ENCODE assay signal across 19 cellular contexts in the genomic region with DNA sequence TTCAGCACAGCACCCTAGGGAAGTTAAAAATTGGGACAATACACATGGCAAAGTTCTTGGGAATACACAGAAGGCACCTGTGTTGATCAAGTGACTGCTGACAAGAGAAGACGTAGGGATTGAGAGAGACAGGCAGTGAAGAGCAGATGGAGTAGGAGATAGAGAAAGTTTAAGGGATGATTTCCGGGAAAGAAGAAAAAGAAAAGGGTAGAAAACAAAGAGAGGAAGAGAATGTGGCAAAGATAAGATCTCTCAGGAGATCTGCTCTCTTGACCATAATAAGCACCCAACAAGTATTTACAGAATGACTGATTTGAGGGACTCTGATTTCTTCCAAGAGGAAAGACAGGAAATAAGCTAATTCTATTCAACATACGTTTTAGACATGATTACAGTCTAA. TPM values are rescaled to one million over a fixed set of nuclear protein-coding genes. Genes with fewer than 3 reads are reported as not detected.
A peak's percentile ranks its signal among the peaks of the same experiment; 100 is the strongest.
DNase-seq lines count a peak whose midpoint lies in the region; ATAC-seq and TF ChIP-seq lines count a peak whose summit lies in the region.
"Had no signal": no experiment of that assay in that cellular context is flagged by ENCODE, and none has a peak within 500 bp of the region (broad histone marks: within the 10 kb centered on the region; RNA-seq: fewer than 3 reads in every experiment).

No MANE protein-coding gene starts in this region.

- no peak for TF ChIP-seq CTCF in mammary epithelial cell (conservative IDR thresholded peaks at IDR 0.05 in 1 of 2, IDR thresholded peaks at IDR 0.05 in 1 of 2; ENCODE audit: extremely low read depth in 1 of 2, insufficient read depth in 1 of 2, low read depth in 1 of 2, low read length in 2 of 2)

- H3K4me3 Mint-ChIP-seq in activated naive CD4-positive, alpha-beta T cell treated with anti-CD3 and anti-CD28 coated beads, Interleukin-2, amount 50 U/mL, for 24 hours, result peak overlapping the region; percentile 2
- no peak overlapping the region for H3K4me3 Mint-ChIP-seq in activated naive CD4-positive, alpha-beta T cell treated with anti-CD3 and anti-CD28 coated beads for 36 hours

- dilution Hi-C loops in mammary epithelial cell (cut with HindIII; ENCODE audit: low sequenced_read_pairs), result no loop called here

- H3K4me1 ChIP-seq in mammary epithelial cell (ENCODE audit: insufficient read depth, low read length) (peaks cover 55% of the 10 kb centered on the region), subcutaneous abdominal adipose tissue (ENCODE audit: control insufficient read depth in 5 of 5, insufficient read depth in 5 of 5, low read length in 5 of 5) (peaks cover 0 to 21% (median 9%) of the 10 kb centered on the region in 5 donors)

- in situ Hi-C loops in mammary epithelial cell (cut with MboI; ENCODE audit: low sequenced_read_pairs in 2 of 2), result no loop called here

- H3K9ac ChIP-seq in mammary epithelial cell (ENCODE audit: insufficient read depth, low read length) (no peak overlapping the region), subcutaneous abdominal adipose tissue (ENCODE audit: low read length in 5 of 5) (no peak overlapping the region)

- peaks cover 68% of the 10 kb centered on the region for H3K4me1 Mint-ChIP-seq in activated naive CD4-positive, alpha-beta T cell treated with anti-CD3 and anti-CD28 coated beads, Interleukin-2, amount 50 U/mL, for 24 hours
- peaks cover 55% of the 10 kb centered on the region for H3K4me1 Mint-ChIP-seq in activated naive CD4-positive, alpha-beta T cell treated with anti-CD3 and anti-CD28 coated beads for 36 hours (ENCODE audit: low read depth)

- CTCF ChIA-PET in activated naive CD4-positive, alpha-beta T cell treated with anti-CD3 and anti-CD28 coated beads for 36 hours (lab: Charles Lee), result interaction anchor here (0.8 to 1.9 kb wide), 3 partner anchors 15 to 28 kb away, joined by 3 to 12 read pairs (median 5); a partner anchor contains a TSS
- CTCF ChIA-PET in mammary epithelial cell (lab: Charles Lee; ENCODE audit: low non-redundant PET), result no interaction called here

- no peaks in the 10 kb centered on the region for H4K20me1 ChIP-seq in mammary epithelial cell (ENCODE audit: insufficient read depth, low read length)

- H2AFZ ChIP-seq in mammary epithelial cell (ENCODE audit: low read depth, low read length), result peak overlapping the region; percentile 41

- H3K9me3 Mint-ChIP-seq in activated naive CD4-positive, alpha-beta T cell treated with anti-CD3 and anti-CD28 coated beads, Interleukin-2, amount 50 U/mL, for 24 hours, result no peaks in the 10 kb centered on the region
- no peaks in the 10 kb centered on the region for H3K9me3 Mint-ChIP-seq in activated naive CD4-positive, alpha-beta T cell treated with anti-CD3 and anti-CD28 coated beads for 36 hours
- H3K9me3 Mint-ChIP-seq: activated T-cell treated with anti-CD3 and anti-CD28 coated beads, Interleukin-2, amount 50 U/mL, for 72 hours; CD4-positive, alpha-beta T cell had no signal

- no peak overlapping the region for H3K4me2 ChIP-seq in mammary epithelial cell (ENCODE audit: insufficient read depth, low read depth, low read length)

- peak overlapping the region; percentile 20 for H3K27ac Mint-ChIP-seq in activated naive CD4-positive, alpha-beta T cell treated with anti-CD3 and anti-CD28 coated beads, Interleukin-2, amount 50 U/mL, for 24 hours
- H3K27ac Mint-ChIP-seq in activated naive CD4-positive, alpha-beta T cell treated with anti-CD3 and anti-CD28 coated beads for 36 hours, result no peak overlapping the region
- H3K27ac Mint-ChIP-seq: CD4-positive, alpha-beta T cell; WTC11 had no signal

- BruUV-seq in mammary epithelial cell (replicated peaks; lab: Mats Ljungman, UMichigan), result no TSS peak

- H3K36me3 ChIP-seq in mammary epithelial cell (ENCODE audit: insufficient read depth, low read length) (no peaks in the 10 kb centered on the region), subcutaneous abdominal adipose tissue (ENCODE audit: control insufficient read depth in 5 of 5, insufficient read depth in 5 of 5, low read length in 5 of 5) (no peaks in the 10 kb centered on the region)
- H3K36me3 ChIP-seq: esophagus muscularis mucosa, neutrophil, suprapubic skin had no signal

- no peak for ATAC-seq in HG02938 (IDR thresholded peaks at IDR 0.05; ENCODE audit: unreplicated experiment)
- ATAC-seq: activated T-cell treated with anti-CD3 and anti-CD28 coated beads, Interleukin-2, amount 50 U/mL, for 72 hours; WTC11 had no signal

- no peak for DNase-seq in activated naive CD4-positive, alpha-beta T cell treated with anti-CD3 and anti-CD28 coated beads for 36 hours
- peak; percentile 25 for DNase-seq in Jurkat, Clone E6-1 (ENCODE audit: low read depth, low spot score)
- DNase-seq in mammary epithelial cell (no peak), head of caudate nucleus (no peak), D341Med (ENCODE audit: low spot score) (no peak)
- DNase-seq: activated CD8-positive, alpha-beta memory T cell treated with anti-CD3 and anti-CD28 coated beads for 24 hours; activated T-cell treated with anti-CD3 and anti-CD28 coated beads, Interleukin-2, amount 50 U/mL, for 72 hours; CD4-positive, alpha-beta T cell; central memory CD4-positive, alpha-beta T cell; left cardiac atrium; NCI-H1105; NCI-H524 treated with DMSO at 0.1 percent for 48 hours had no signal

- H3K9me3 ChIP-seq in mammary epithelial cell (replicated peaks; ENCODE audit: insufficient read depth, low read length), result no peaks in the 10 kb centered on the region
- no peaks in the 10 kb centered on the region for H3K9me3 ChIP-seq in subcutaneous abdominal adipose tissue (ENCODE audit: control insufficient read depth in 5 of 5, low read length in 5 of 5)
- H3K9me3 ChIP-seq: esophagus muscularis mucosa, neutrophil, suprapubic skin had no signal

- WGBS in mammary epithelial cell (ENCODE audit: low coverage, missing lambda C conversion rate), result 29% methylated on average over 3 of the region's 3 CpGs

- no peaks in the 10 kb centered on the region for H3K79me2 ChIP-seq in mammary epithelial cell (ENCODE audit: insufficient read depth, low read length)

- intact Hi-C loops in activated naive CD4-positive, alpha-beta T cell treated with anti-CD3 and anti-CD28 coated beads for 36 hours (cut with micrococcal nuclease), result loop anchor here (1.0 kb wide), 1 partner anchor 125 kb away; no protein-coding TSS in a partner anchor
- intact Hi-C loops in mammary epithelial cell (cut with micrococcal nuclease) (loop anchor here (2.0 kb wide), 1 partner anchor 15 kb away; a partner anchor contains a TSS), head of caudate nucleus (cut with DNase I) (no loop called here)

- H3K27me3 ChIP-seq in mammary epithelial cell (ENCODE audit: insufficient read depth, low read length) (no peaks in the 10 kb centered on the region), subcutaneous abdominal adipose tissue (ENCODE audit: control insufficient read depth in 5 of 5, insufficient read depth in 4 of 5, low read length in 5 of 5) (peaks cover 0 to 4% (median 0%) of the 10 kb centered on the region in 5 donors)
- H3K27me3 ChIP-seq: suprapubic skin had no signal

- H3K27ac ChIP-seq in mammary epithelial cell (ENCODE audit: insufficient read depth, low read depth, low read length) (peak overlapping the region; percentile 75), subcutaneous abdominal adipose tissue (ENCODE audit: low read depth, low read length) (peak overlapping the region; percentile 66)
- H3K27ac ChIP-seq: esophagus muscularis mucosa, neutrophil had no signal

- no peak overlapping the region for H3K4me3 ChIP-seq in Jurkat, Clone E6-1 (ENCODE audit: low read length)
- H3K4me3 ChIP-seq in mammary epithelial cell (replicated peaks in 1 of 3; ENCODE audit: insufficient read depth in 1 of 3, low read depth in 2 of 3, low read length in 3 of 3) (no peak overlapping the region), subcutaneous abdominal adipose tissue (ENCODE audit: low read depth in 1 of 5, low read length in 5 of 5) (no peak overlapping the region)
- H3K4me3 ChIP-seq: esophagus muscularis mucosa, suprapubic skin had no signal

- H3K27me3 Mint-ChIP-seq in activated naive CD4-positive, alpha-beta T cell treated with anti-CD3 and anti-CD28 coated beads, Interleukin-2, amount 50 U/mL, for 24 hours, result peaks cover 2% of the 10 kb centered on the region
- peaks cover 3% of the 10 kb centered on the region for H3K27me3 Mint-ChIP-seq in activated naive CD4-positive, alpha-beta T cell treated with anti-CD3 and anti-CD28 coated beads for 36 hours (ENCODE audit: low read depth)

- H3K36me3 Mint-ChIP-seq in activated naive CD4-positive, alpha-beta T cell treated with anti-CD3 and anti-CD28 coated beads, Interleukin-2, amount 50 U/mL, for 24 hours, result no peaks in the 10 kb centered on the region
- no peaks in the 10 kb centered on the region for H3K36me3 Mint-ChIP-seq in activated naive CD4-positive, alpha-beta T cell treated with anti-CD3 and anti-CD28 coated beads for 36 hours (ENCODE audit: low read depth)
- H3K36me3 Mint-ChIP-seq: WTC11 had no signal

RNA-seq across cellular contexts. Expression of a gene that starts 15.1 kb away (rescaled TPM):
- total RNA-seq in activated naive CD4-positive, alpha-beta T cell treated with anti-CD3 and anti-CD28 coated beads for 36 hours, result 10 to 100 TPM; 30.3 to 35.6 TPM
- polyA plus RNA-seq in Jurkat, Clone E6-1 (2012; ENCODE audit: insufficient read depth, insufficient read length), result 32.3 TPM
- 10 to 100 TPM; 15.2 to 51.7 TPM for total RNA-seq in mammary epithelial cell
- 25.5 TPM for polyA plus RNA-seq in mammary epithelial cell
- polyA minus RNA-seq in mammary epithelial cell, result 39.3 TPM

RNA-seq across cellular contexts. Expression of a gene that starts 42.1 kb away (rescaled TPM):
- 1 to 10 TPM; 4.6 to 5.5 TPM for total RNA-seq in activated naive CD4-positive, alpha-beta T cell treated with anti-CD3 and anti-CD28 coated beads for 36 hours
- 26.6 TPM for polyA plus RNA-seq in Jurkat, Clone E6-1 (2012; ENCODE audit: insufficient read depth, insufficient read length)
- 10 to 100 TPM; 22.7 to 23.1 TPM for total RNA-seq in mammary epithelial cell
- polyA plus RNA-seq in mammary epithelial cell, result 19.6 TPM
- not detected for polyA minus RNA-seq in mammary epithelial cell
